Comparison of ENCODE assay signal across 1 cellular context in genomic region chr12:53588155-53588554, GRCh38.
TF ChIP-seq lines count a peak whose summit lies in the region.

No MANE protein-coding gene starts in this region.

TF ChIP-seq in neural cell, 6 proteins besides CTCF, POLR2A, EP300 and RAD21:
- no peak for TF ChIP-seq POLR2AphosphoS5 (IDR thresholded peaks at IDR 0.05)
- TF ChIP-seq TAF1 (IDR thresholded peaks at IDR 0.05; ENCODE audit: low read depth): no peak
- no peak for TF ChIP-seq MXI1 (conservative IDR thresholded peaks at IDR 0.05; ENCODE audit: poor library complexity, severe bottlenecking)
- TF ChIP-seq EZH2 (IDR thresholded peaks at IDR 0.05; ENCODE audit: borderline replicate concordance, insufficient read depth, low read length, poor library complexity, severe bottlenecking): no peak
- TF ChIP-seq SMC3 (conservative IDR thresholded peaks at IDR 0.05; ENCODE audit: poor library complexity): no peak
- no peak for TF ChIP-seq REST (IDR thresholded peaks at IDR 0.05; ENCODE audit: borderline replicate concordance)
